In the genomic region with DNA sequence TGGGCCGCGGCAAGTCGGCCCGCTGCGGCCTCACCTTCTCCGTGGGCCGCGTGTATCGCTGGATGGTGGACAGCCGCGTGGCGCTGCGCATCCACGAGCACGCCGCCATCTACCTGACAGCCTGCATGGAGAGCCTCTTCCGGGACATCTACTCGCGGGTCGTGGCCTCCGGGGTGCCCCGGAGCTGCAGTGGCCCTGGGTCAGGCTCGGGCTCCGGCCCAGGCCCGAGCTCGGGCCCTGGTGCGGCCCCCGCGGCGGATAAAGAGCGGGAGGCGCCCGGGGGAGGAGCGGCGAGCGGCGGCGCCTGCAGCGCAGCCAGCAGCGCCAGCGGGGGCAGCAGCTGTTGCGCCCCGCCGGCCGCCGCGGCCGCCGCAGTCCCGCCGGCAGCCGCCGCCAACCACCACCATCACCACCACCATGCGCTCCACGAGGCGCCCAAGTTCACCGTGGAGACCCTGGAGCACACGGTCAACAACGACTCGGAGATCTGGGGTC, we compare ENCODE assay signal across 9 cellular contexts.
DNase-seq lines count a peak whose midpoint lies in the region; ATAC-seq, FAIRE-seq and TF ChIP-seq lines count a peak whose summit lies in the region.
"Had no signal": no experiment of that assay in that cellular context is flagged by ENCODE, and none has a peak within 500 bp of the region (broad histone marks: within the 10 kb centered on the region; RNA-seq: fewer than 3 reads in every experiment).

No MANE protein-coding gene starts in this region.

- FAIRE-seq in endothelial cell of umbilical vein (lab: Jason Lieb, UNC), result no peak

- H2BK5ac ChIP-seq in trophoblast cell (ENCODE audit: low read depth, low read length, poor library complexity), result no peak overlapping the region

- H4K8ac ChIP-seq in trophoblast cell (ENCODE audit: low read depth, low read length), result no peak overlapping the region

- peak overlapping the region; percentile 38 for H3K4me3 ChIP-seq in SJSA1
- peak overlapping the region in 1 of 3 experiments; percentile 41 for H3K4me3 ChIP-seq in endothelial cell of umbilical vein (replicated peaks in 1 of 3; ENCODE audit: insufficient read depth in 1 of 3, low read depth in 1 of 3, low read length in 3 of 3)
- H3K4me3 ChIP-seq in trophoblast cell (ENCODE audit: low read depth, low read length), result peak overlapping the region; percentile 60
- H3K4me3 ChIP-seq: mucosa of descending colon had no signal

- H2AK5ac ChIP-seq in trophoblast cell (ENCODE audit: low read length), result no peak overlapping the region

- H3K79me1 ChIP-seq in trophoblast cell (ENCODE audit: low read length), result no peaks in the 10 kb centered on the region

- dilution Hi-C loops in endothelial cell of umbilical vein (cut with MboI; ENCODE audit: extremely low pct_ligation_motif_present, low sequenced_read_pairs), result no loop called here

- no peak for TF ChIP-seq POLR2A in endothelial cell of umbilical vein (IDR thresholded peaks at IDR 0.05; ENCODE audit: low read depth, low read length)

- BruUV-seq in endothelial cell of umbilical vein (replicated peaks; lab: Mats Ljungman, UMichigan), result no TSS peak

- H3K14ac ChIP-seq in trophoblast cell (ENCODE audit: low read length), result no peak overlapping the region

- H3K18ac ChIP-seq in trophoblast cell (ENCODE audit: low read length), result no peak overlapping the region

- H4K91ac ChIP-seq in trophoblast cell (ENCODE audit: low read depth, low read length), result no peak overlapping the region

- peaks cover 64% of the 10 kb centered on the region for H3K27me3 ChIP-seq in SJSA1 (replicated peaks)
- H3K27me3 ChIP-seq in endothelial cell of umbilical vein (ENCODE audit: control insufficient read depth in 2 of 2, insufficient read depth in 2 of 2, low read length in 2 of 2), result peaks cover 44 to 61% of the 10 kb centered on the region in 2 experiments
- H3K27me3 ChIP-seq in trophoblast cell (ENCODE audit: insufficient read depth, low read length), result peaks cover 33% of the 10 kb centered on the region

- no peaks in the 10 kb centered on the region for H4K20me1 ChIP-seq in endothelial cell of umbilical vein (replicated peaks; ENCODE audit: control insufficient read depth, extremely low read depth, insufficient read depth, low read length)

- no peak overlapping the region for H3K27ac ChIP-seq in SJSA1
- no peak overlapping the region for H3K27ac ChIP-seq in endothelial cell of umbilical vein (ENCODE audit: insufficient read depth, low read depth, low read length)
- no peak overlapping the region for H3K27ac ChIP-seq in trophoblast cell (ENCODE audit: low read depth, low read length)

- CTCF ChIA-PET in endothelial cell of umbilical vein (lab: Charles Lee), result interaction anchor here (1.8 kb wide), 1 partner anchor 30 kb away, joined by 4 read pairs; no protein-coding TSS in a partner anchor

- H3K79me2 ChIP-seq in endothelial cell of umbilical vein (ENCODE audit: control insufficient read depth, insufficient read depth, low read length) (no peaks in the 10 kb centered on the region), trophoblast cell (ENCODE audit: control insufficient read depth, insufficient read depth, low read length, poor library complexity) (no peaks in the 10 kb centered on the region)

- intact Hi-C loops in endothelial cell of umbilical vein (cut with micrococcal nuclease), result loop anchor here (1.0 to 5.0 kb wide), 3 partner anchors 9 to 189 kb away; no protein-coding TSS in a partner anchor

- no peak overlapping the region for H2BK120ac ChIP-seq in trophoblast cell (ENCODE audit: insufficient read depth, low read length, poor library complexity)

- no CpG with 5 or more reads among the region's 60 CpGs for WGBS in trophoblast cell (ENCODE audit: extremely low coverage, insufficient coverage, insufficient read length)

- no peak overlapping the region for H4K12ac ChIP-seq in trophoblast cell (ENCODE audit: low read depth, low read length)

- H3K9me3 ChIP-seq in SJSA1 (replicated peaks) (no peaks in the 10 kb centered on the region), endothelial cell of umbilical vein (replicated peaks; ENCODE audit: control insufficient read depth, insufficient read depth, low read length) (no peaks in the 10 kb centered on the region), trophoblast cell (ENCODE audit: insufficient read depth, low read depth, low read length) (peaks cover 6% of the 10 kb centered on the region)
- H3K9me3 ChIP-seq: mucosa of descending colon had no signal

- H3K4ac ChIP-seq in trophoblast cell (ENCODE audit: low read depth, low read length), result no peak overlapping the region

- POLR2A ChIA-PET in endothelial cell of umbilical vein (lab: Charles Lee), result no interaction called here

- H2AFZ ChIP-seq in endothelial cell of umbilical vein (ENCODE audit: low read depth, low read length) (no peak overlapping the region), trophoblast cell (ENCODE audit: insufficient read depth, low read length, poor library complexity) (no peak overlapping the region)

- no peak overlapping the region for H3K9ac ChIP-seq in endothelial cell of umbilical vein (replicated peaks; ENCODE audit: extremely low read depth, insufficient read depth, low read length)
- no peak overlapping the region for H3K9ac ChIP-seq in trophoblast cell (ENCODE audit: low read length)

- H3K36me3 ChIP-seq in SJSA1 (no peaks in the 10 kb centered on the region), endothelial cell of umbilical vein (ENCODE audit: control insufficient read depth in 2 of 2, extremely low read depth in 1 of 2, insufficient read depth in 2 of 2, low read length in 2 of 2) (no peaks in the 10 kb centered on the region), trophoblast cell (ENCODE audit: control insufficient read depth in 1 of 2, insufficient read depth in 2 of 2, low read length in 2 of 2) (no peaks in the 10 kb centered on the region)

- H3K4me2 ChIP-seq in endothelial cell of umbilical vein (ENCODE audit: insufficient read depth, low read length), result peak overlapping the region; percentile 57
- H3K4me2 ChIP-seq in trophoblast cell (ENCODE audit: low read length), result peak overlapping the region; percentile 98

- in situ Hi-C loops in GM13976 (cut with MboI; ENCODE audit: low sequenced_read_pairs, unreplicated experiment), result no loop called here

- H3K23ac ChIP-seq in trophoblast cell (ENCODE audit: low read length), result no peak overlapping the region

- TF ChIP-seq CTCF in GM13976 (IDR thresholded peaks at IDR 0.05; ENCODE audit: borderline replicate concordance, control extremely low read depth, extremely low read depth, insufficient read depth, missing control alignments), result no peak
- TF ChIP-seq CTCF in endothelial cell of umbilical vein (IDR thresholded peaks at IDR 0.05; ENCODE audit: extremely low read depth in 1 of 2, insufficient read depth in 1 of 2, low read depth in 1 of 2, low read length in 2 of 2), result no peak

- H3K9me1 ChIP-seq in endothelial cell of umbilical vein (replicated peaks; ENCODE audit: control insufficient read depth, extremely low read depth, insufficient read depth, low read length), result no peaks in the 10 kb centered on the region

- H2BK12ac ChIP-seq in trophoblast cell (ENCODE audit: low read length), result no peak overlapping the region

- H3K4me1 ChIP-seq in SJSA1 (replicated peaks) (peaks cover 34% of the 10 kb centered on the region), endothelial cell of umbilical vein (ENCODE audit: control insufficient read depth, extremely low read depth, insufficient read depth, low read length) (peaks cover 20% of the 10 kb centered on the region), trophoblast cell (ENCODE audit: control insufficient read depth in 1 of 2, insufficient read depth in 2 of 2, low read length in 2 of 2) (peaks cover 21 to 32% of the 10 kb centered on the region in 2 experiments)

- DNase-seq in GM13976 (ENCODE audit: low spot score), result peak; percentile 29
- DNase-seq in SJSA1 (ENCODE audit: low read depth in 1 of 2, low spot score in 2 of 2), result peak in 1 of 2 experiments; percentile 20
- no peak for DNase-seq in endothelial cell of umbilical vein (ENCODE audit: low read depth, low spot score)
- DNase-seq in trophoblast cell, result peak in 1 of 2 donors; percentile 22
- DNase-seq in GDM1 (lab: John Stamatoyannopoulos, UW), result no peak
- DNase-seq in NAMALWA (ENCODE audit: low spot score), result no peak
- no peak for DNase-seq in ecto neural progenitor cell (ENCODE audit: low spot score)

- ATAC-seq in HG03139 (IDR thresholded peaks at IDR 0.05; ENCODE audit: unreplicated experiment), result no peak

TF ChIP-seq in endothelial cell of umbilical vein, 7 proteins besides CTCF, POLR2A, EP300 and RAD21:
- TF ChIP-seq, protein P1, sequence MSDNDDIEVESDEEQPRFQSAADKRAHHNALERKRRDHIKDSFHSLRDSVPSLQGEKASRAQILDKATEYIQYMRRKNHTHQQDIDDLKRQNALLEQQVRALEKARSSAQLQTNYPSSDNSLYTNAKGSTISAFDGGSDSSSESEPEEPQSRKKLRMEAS (IDR thresholded peaks at IDR 0.05; ENCODE audit: insufficient read depth, insufficient read length), result no peak
- no peak for TF ChIP-seq JUN (IDR thresholded peaks at IDR 0.05; ENCODE audit: borderline replicate concordance, insufficient read depth, insufficient read length, low read depth)
- TF ChIP-seq MYC (IDR thresholded peaks at IDR 0.05; ENCODE audit: low read depth, low read length), result no peak
- no peak for TF ChIP-seq FOS (IDR thresholded peaks at IDR 0.05; ENCODE audit: borderline replicate concordance, insufficient read depth, low read length)
- TF ChIP-seq POLR2AphosphoS5 (IDR thresholded peaks at IDR 0.05; ENCODE audit: insufficient read depth, low read depth, low read length), result no peak
- no peak for TF ChIP-seq GATA2 (IDR thresholded peaks at IDR 0.05; ENCODE audit: insufficient read depth, insufficient read length, low read depth, low read length)
- no peak for TF ChIP-seq EZH2 (IDR thresholded peaks at IDR 0.05; ENCODE audit: borderline replicate concordance, low read depth, low read length, severe bottlenecking)
TF ChIP-seq in endothelial cell of umbilical vein: peak in this region for 0.
